Comparison of ENCODE assay signal across 15 cellular contexts in genomic region chr5:73513996-73514395, GRCh38. TPM values are rescaled to one million over a fixed set of nuclear protein-coding genes. Genes with fewer than 3 reads are reported as not detected.
A peak's percentile ranks its signal among the peaks of the same experiment; 100 is the strongest.
DNase-seq lines count a peak whose midpoint lies in the region; ATAC-seq and TF ChIP-seq lines count a peak whose summit lies in the region.
"Had no signal": no experiment of that assay in that cellular context is flagged by ENCODE, and none has a peak within 500 bp of the region (broad histone marks: within the 10 kb centered on the region; RNA-seq: fewer than 3 reads in every experiment).

No MANE protein-coding gene starts in this region.

- no peaks in the 10 kb centered on the region for H3K9me3 ChIP-seq in transverse colon
- no peaks in the 10 kb centered on the region for H3K9me3 ChIP-seq in psoas muscle
- H3K9me3 ChIP-seq: HAP-1 had no signal

- TF ChIP-seq CTCF in transverse colon (IDR thresholded peaks at IDR 0.05) (no peak), psoas muscle (IDR thresholded peaks at IDR 0.05) (no peak)

- in situ Hi-C loops in transverse colon (cut with MboI; ENCODE audit: low pct_ligation_motif_present in 1 of 4, low pct_unique_long_range_greater_than_20kb in 1 of 4, low sequenced_read_pairs in 3 of 4): no loop called here

- H3K27ac ChIP-seq in transverse colon (peak overlapping the region; percentile 53 to 83 (median 70)), psoas muscle (no peak overlapping the region)
- H3K27ac ChIP-seq: SK-N-MC had no signal

- TF ChIP-seq EP300 in transverse colon (IDR thresholded peaks at IDR 0.05; ENCODE audit: low read depth): no peak

- H3K4me1 ChIP-seq in transverse colon: peaks cover 0 to 27% (median 15%) of the 10 kb centered on the region in 4 donors
- H3K4me1 ChIP-seq in psoas muscle: no peaks in the 10 kb centered on the region

- peak; percentile 90 for DNase-seq in NCI-H748 (lab: John Stamatoyannopoulos, UW; ENCODE audit: unreplicated experiment)
- DNase-seq in NCI-H748 treated with DMSO at 0.1 percent for 48 hours (lab: John Stamatoyannopoulos, UW): no peak
- DNase-seq in NCI-H2081 treated with DMSO at 0.1 percent for 48 hours (lab: John Stamatoyannopoulos, UW): peak; percentile 54
- DNase-seq in transverse colon: peak; percentile 44
- DNase-seq in Ammon's horn (ENCODE audit: low spot score): no peak
- DNase-seq in psoas muscle: no peak
- DNase-seq: CD8-positive, alpha-beta memory T cell; DMS 273 treated with DMSO at 0.1 percent for 48 hours; Karpas-422; NCI-H526 treated with DMSO at 0.1 percent for 48 hours had no signal

- no peak overlapping the region for H3K4me3 ChIP-seq in transverse colon
- no peak overlapping the region for H3K4me3 ChIP-seq in psoas muscle
- H3K4me3 ChIP-seq: HAP-1, SK-N-MC had no signal

- ATAC-seq in esophagus mucosa (peak; percentile 86), psoas muscle (no peak), HG02588 (IDR thresholded peaks at IDR 0.05; ENCODE audit: unreplicated experiment) (no peak)
- ATAC-seq: Right ventricle myocardium inferior had no signal

- no peaks in the 10 kb centered on the region for H3K27me3 ChIP-seq in transverse colon
- H3K27me3 ChIP-seq in psoas muscle (ENCODE audit: insufficient read depth in 3 of 3, low read length in 2 of 3): no peaks in the 10 kb centered on the region

- peak; percentile 51 for TF ChIP-seq POLR2A in transverse colon (IDR thresholded peaks at IDR 0.05)

- H3K36me3 ChIP-seq in transverse colon (no peaks in the 10 kb centered on the region), psoas muscle (ENCODE audit: insufficient read depth in 1 of 2, low read depth in 1 of 2) (no peaks in the 10 kb centered on the region)
- H3K36me3 ChIP-seq: HAP-1 had no signal

- intact Hi-C loops in transverse colon (cut with DNase I; ENCODE audit: low total_unique reads): no loop called here
- intact Hi-C loops in psoas muscle (cut with DNase I): no loop called here

- whole genome bisulfite sequencing in transverse colon (ENCODE audit: low coverage in 1 of 2), 2 donors: 0 to 47% methylated on average over 1 to 3 of the region's 3 CpGs
- 60 to 93% (median 90%) methylated on average over 3 of the region's 3 CpGs for WGBS in psoas muscle, 3 donors

RNA-seq across cellular contexts. Expression of gene BTF3, which starts 15.8 kb away (rescaled TPM):
- total RNA-seq in esophagus mucosa (764 TPM), transverse colon (100 to 1,000 TPM; 312 to 416 (median 396) TPM), psoas muscle (100 to 1,000 TPM; 451 to 591 (median 525) TPM)
- 1,000 to 10,000 TPM in 1 of 3 donors, 100 to 1,000 TPM in 2; 664 to 1,021 (median 727) TPM for polyA plus RNA-seq in psoas muscle

RNA-seq across cellular contexts. Expression of gene ANKRA2, which starts 51.4 kb away (rescaled TPM):
- total RNA-seq in esophagus mucosa (12.9 TPM), transverse colon (10 to 100 TPM; 17.6 to 50.9 (median 22.2) TPM), psoas muscle (10 to 100 TPM in 1 of 4 donors, 1 to 10 TPM in 3; 7.8 to 12.2 (median 9.0) TPM)
- 10 to 100 TPM in 1 of 3 donors, 1 to 10 TPM in 2; 5.0 to 11.5 (median 5.5) TPM for polyA plus RNA-seq in psoas muscle

RNA-seq across cellular contexts. Expression of gene UTP15, which starts 51.5 kb away (rescaled TPM):
- total RNA-seq in esophagus mucosa (16.9 TPM), transverse colon (10 to 100 TPM in 3 of 4 donors, 1 to 10 TPM in 1; 6.7 to 69.3 (median 23.3) TPM), psoas muscle (10 to 100 TPM; 12.4 to 21.2 (median 17.6) TPM)
- polyA plus RNA-seq in psoas muscle: 10 to 100 TPM in 1 of 3 donors, 1 to 10 TPM in 2; 7.9 to 11.7 (median 9.4) TPM

Comparison
In these comparisons a context has a peak if more than half of its experiments do, and no peak if none do; other contexts are left out.
1. DNase-seq: peak in NCI-H748 (single experiment), NCI-H2081 treated with DMSO at 0.1 percent for 48 hours (single experiment) and transverse colon (single experiment); none in NCI-H748 treated with DMSO at 0.1 percent for 48 hours (single experiment), Ammon's horn (single experiment) and psoas muscle (0 of 2).